Comparison of ENCODE assay signal across 27 cellular contexts in genomic region chr12:92614041-92614440, GRCh38.
"Had no signal": no experiment of that assay in that cellular context is flagged by ENCODE, and none has a peak within 500 bp of the region (broad histone marks: within the 10 kb centered on the region; RNA-seq: fewer than 3 reads in every experiment).

No MANE protein-coding gene starts in this region.

- ATAC-seq: heart right ventricle; mucosa of descending colon; naive thymus-derived CD8-positive, alpha-beta T cell; stimulated activated naive B cell treated with anti-CD40 and anti-IgM and Interleukin-4, amounts not matched to agents 10 μg/mL and 1 μg/mL and 100 μg/mL, for 72 hours; stimulated activated naive CD8-positive, alpha-beta T cell treated with anti-CD3 and anti-CD28 coated beads, Interleukin-15, Interleukin-2, amounts not matched to agents 100 U/mL and 50 U/mL, for 24 hours; upper lobe of right lung had no signal

- H3K4me1 Mint-ChIP-seq: memory B cell; naive thymus-derived CD8-positive, alpha-beta T cell; nephron had no signal

- H3K9me3 ChIP-seq: heart right ventricle, left ventricle myocardium inferior, mucosa of descending colon, neutrophil, ovary, right atrium auricular region, stomach, suprapubic skin, thoracic aorta, tibial artery, upper lobe of right lung had no signal

- H3K4me3 ChIP-seq: heart right ventricle, hepatocyte, left ventricle myocardium inferior, lung, mucosa of descending colon, ovary, right atrium auricular region, smooth muscle cell, stomach, suprapubic skin, thoracic aorta, tibial artery, upper lobe of right lung had no signal

- H3K79me2 ChIP-seq: hepatocyte had no signal

- H3K27me3 ChIP-seq: heart right ventricle, hepatocyte, neutrophil, ovary, right atrium auricular region, stomach, suprapubic skin, tibial artery, upper lobe of right lung had no signal

- H3K4me3 Mint-ChIP-seq: memory B cell; naive thymus-derived CD8-positive, alpha-beta T cell; nephron; neural crest cell; stimulated activated naive B cell treated with anti-CD40 and anti-IgM and Interleukin-4, amounts not matched to agents 10 μg/mL and 1 μg/mL and 100 μg/mL, for 72 hours had no signal

- H3K27ac ChIP-seq: heart right ventricle, hepatocyte, left ventricle myocardium inferior, neutrophil, ovary, right atrium auricular region, stomach, suprapubic skin, thoracic aorta, tibial artery, upper lobe of right lung had no signal

- H3K4me1 ChIP-seq: heart right ventricle, left ventricle myocardium inferior, right atrium auricular region, stomach, suprapubic skin, tibial artery, upper lobe of right lung had no signal

- DNase-seq: heart right ventricle; islet precursor cell; left ventricle myocardium inferior; midbrain; mucosa of descending colon; naive thymus-derived CD8-positive, alpha-beta T cell; occipital lobe; ovary; stimulated activated CD4-positive, alpha-beta T cell treated with anti-CD3 and anti-CD28 coated beads, Interleukin-1b, Interleukin-23, amount 100 ng/mL, for 48 hours; stimulated activated CD4-positive, alpha-beta T cell treated with anti-CD3 and anti-CD28 coated beads, Interleukin-4, amount 100 ng/mL, for 1 hour; stimulated activated naive B cell treated with anti-CD40 and anti-IgM and Interleukin-4, amounts not matched to agents 10 μg/mL and 1 μg/mL and 100 μg/mL, for 72 hours; stimulated activated naive CD8-positive, alpha-beta T cell treated with anti-CD3 and anti-CD28 coated beads, Interleukin-15, Interleukin-2, amounts not matched to agents 100 U/mL and 50 U/mL, for 24 hours; stomach; tibial artery; trophoblast cell; upper lobe of right lung had no signal

- H3K27me3 Mint-ChIP-seq: memory B cell; naive thymus-derived CD8-positive, alpha-beta T cell; progenitor cell of endocrine pancreas; stimulated activated naive B cell treated with anti-CD40 and anti-IgM and Interleukin-4, amounts not matched to agents 10 μg/mL and 1 μg/mL and 100 μg/mL, for 72 hours had no signal

- H3K4me2 ChIP-seq: hepatocyte, smooth muscle cell had no signal

- H2AFZ ChIP-seq: hepatocyte had no signal

- H3K36me3 ChIP-seq: heart right ventricle, left ventricle myocardium inferior, neutrophil, ovary, right atrium auricular region, stomach, suprapubic skin, thoracic aorta, tibial artery, upper lobe of right lung had no signal

- H3K36me3 Mint-ChIP-seq: memory B cell; naive thymus-derived CD8-positive, alpha-beta T cell; stimulated activated naive B cell treated with anti-CD40 and anti-IgM and Interleukin-4, amounts not matched to agents 10 μg/mL and 1 μg/mL and 100 μg/mL, for 72 hours had no signal

- H3K9me3 Mint-ChIP-seq: memory B cell; nephron; stimulated activated naive B cell treated with anti-CD40 and anti-IgM and Interleukin-4, amounts not matched to agents 10 μg/mL and 1 μg/mL and 100 μg/mL, for 72 hours had no signal

- H3K27ac Mint-ChIP-seq: memory B cell; naive thymus-derived CD8-positive, alpha-beta T cell; nephron; progenitor cell of endocrine pancreas; stimulated activated naive B cell treated with anti-CD40 and anti-IgM and Interleukin-4, amounts not matched to agents 10 μg/mL and 1 μg/mL and 100 μg/mL, for 72 hours had no signal
